ENCODE assay signal across 1 cellular context in the genomic region with DNA sequence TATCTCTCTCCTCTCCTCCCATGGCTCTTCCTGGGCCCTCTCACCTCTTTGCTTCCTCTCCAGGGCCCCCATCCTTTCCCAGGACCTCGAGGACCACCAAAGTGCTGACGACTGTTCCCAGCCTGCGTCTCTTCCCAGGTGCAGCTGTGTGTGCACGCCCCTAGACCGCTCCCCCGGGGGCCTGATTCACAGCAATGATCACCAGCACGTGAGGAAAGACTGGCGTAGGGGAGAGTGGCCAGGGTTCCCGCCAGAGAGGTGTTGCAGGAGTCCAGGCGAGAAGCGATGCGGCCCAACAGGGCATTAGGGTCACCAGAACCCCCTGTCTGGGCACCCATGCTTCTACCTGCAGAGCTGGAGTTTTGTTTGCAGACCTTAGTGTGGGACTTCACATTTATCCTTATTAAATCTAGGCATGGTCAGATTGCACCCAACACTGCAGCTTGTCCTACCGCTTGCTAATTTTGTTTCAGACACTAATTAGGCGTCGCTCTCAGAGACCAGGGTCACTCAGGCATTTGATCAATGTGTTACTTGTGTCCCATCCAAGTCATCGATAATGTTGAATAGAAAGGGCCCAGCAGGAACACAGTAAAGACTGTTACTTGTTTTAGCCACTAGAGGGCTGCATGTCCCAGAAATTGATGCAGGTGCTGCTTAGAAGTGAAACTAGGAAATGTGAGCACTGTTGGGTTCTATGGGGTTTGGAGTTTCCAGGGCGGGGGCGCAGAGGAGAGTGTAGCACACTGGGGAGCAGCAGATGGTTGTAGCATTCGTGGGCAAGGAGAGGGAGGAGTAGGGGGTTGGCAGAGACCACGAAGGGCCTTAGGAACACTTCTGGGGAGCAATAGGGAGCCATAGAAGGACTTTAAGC.
TF ChIP-seq lines count a peak whose summit lies in the region.

No MANE protein-coding gene starts in this region.

TF ChIP-seq in GM12878, 131 proteins besides CTCF, POLR2A, EP300 and RAD21 (continued from another document):
- TF ChIP-seq, protein P1, sequence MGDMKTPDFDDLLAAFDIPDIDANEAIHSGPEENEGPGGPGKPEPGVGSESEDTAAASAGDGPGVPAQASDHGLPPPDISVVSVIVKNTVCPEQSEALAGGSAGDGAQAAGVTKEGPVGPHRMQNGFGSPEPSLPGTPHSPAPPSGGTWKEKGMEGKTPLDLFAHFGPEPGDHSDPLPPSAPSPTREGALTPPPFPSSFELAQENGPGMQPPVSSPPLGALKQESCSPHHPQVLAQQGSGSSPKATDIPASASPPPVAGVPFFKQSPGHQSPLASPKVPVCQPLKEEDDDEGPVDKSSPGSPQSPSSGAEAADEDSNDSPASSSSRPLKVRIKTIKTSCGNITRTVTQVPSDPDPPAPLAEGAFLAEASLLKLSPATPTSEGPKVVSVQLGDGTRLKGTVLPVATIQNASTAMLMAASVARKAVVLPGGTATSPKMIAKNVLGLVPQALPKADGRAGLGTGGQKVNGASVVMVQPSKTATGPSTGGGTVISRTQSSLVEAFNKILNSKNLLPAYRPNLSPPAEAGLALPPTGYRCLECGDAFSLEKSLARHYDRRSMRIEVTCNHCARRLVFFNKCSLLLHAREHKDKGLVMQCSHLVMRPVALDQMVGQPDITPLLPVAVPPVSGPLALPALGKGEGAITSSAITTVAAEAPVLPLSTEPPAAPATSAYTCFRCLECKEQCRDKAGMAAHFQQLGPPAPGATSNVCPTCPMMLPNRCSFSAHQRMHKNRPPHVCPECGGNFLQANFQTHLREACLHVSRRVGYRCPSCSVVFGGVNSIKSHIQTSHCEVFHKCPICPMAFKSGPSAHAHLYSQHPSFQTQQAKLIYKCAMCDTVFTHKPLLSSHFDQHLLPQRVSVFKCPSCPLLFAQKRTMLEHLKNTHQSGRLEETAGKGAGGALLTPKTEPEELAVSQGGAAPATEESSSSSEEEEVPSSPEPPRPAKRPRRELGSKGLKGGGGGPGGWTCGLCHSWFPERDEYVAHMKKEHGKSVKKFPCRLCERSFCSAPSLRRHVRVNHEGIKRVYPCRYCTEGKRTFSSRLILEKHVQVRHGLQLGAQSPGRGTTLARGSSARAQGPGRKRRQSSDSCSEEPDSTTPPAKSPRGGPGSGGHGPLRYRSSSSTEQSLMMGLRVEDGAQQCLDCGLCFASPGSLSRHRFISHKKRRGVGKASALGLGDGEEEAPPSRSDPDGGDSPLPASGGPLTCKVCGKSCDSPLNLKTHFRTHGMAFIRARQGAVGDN (IDR thresholded peaks at IDR 0.05): no peak
- TF ChIP-seq, protein P2, sequence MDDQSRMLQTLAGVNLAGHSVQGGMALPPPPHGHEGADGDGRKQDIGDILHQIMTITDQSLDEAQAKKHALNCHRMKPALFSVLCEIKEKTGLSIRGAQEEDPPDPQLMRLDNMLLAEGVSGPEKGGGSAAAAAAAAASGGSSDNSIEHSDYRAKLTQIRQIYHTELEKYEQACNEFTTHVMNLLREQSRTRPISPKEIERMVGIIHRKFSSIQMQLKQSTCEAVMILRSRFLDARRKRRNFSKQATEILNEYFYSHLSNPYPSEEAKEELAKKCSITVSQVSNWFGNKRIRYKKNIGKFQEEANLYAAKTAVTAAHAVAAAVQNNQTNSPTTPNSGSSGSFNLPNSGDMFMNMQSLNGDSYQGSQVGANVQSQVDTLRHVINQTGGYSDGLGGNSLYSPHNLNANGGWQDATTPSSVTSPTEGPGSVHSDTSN (IDR thresholded peaks at IDR 0.05; ENCODE audit: insufficient replicate concordance, low read depth, low read length): no peak
- TF ChIP-seq ZNF217 (IDR thresholded peaks at IDR 0.05) (no peak), HCFC1 (IDR thresholded peaks at IDR 0.05; ENCODE audit: low read length) (peak; percentile 43; the same call in 1 of the 2 replicates), ZNF622 (IDR thresholded peaks at IDR 0.05) (no peak), RB1 (IDR thresholded peaks at IDR 0.05; ENCODE audit: borderline replicate concordance) (peak; percentile 49; the same call in 1 of the 2 replicates), HDGF (IDR thresholded peaks at IDR 0.05) (0 out of 2 replicates have a peak, but pooled peaks have one; percentile 42), TCF12 (IDR thresholded peaks at IDR 0.05; ENCODE audit: low read depth, low read length) (0 out of 2 replicates have a peak, but pooled peaks have one; percentile 30), FOXM1 (IDR thresholded peaks at IDR 0.05; ENCODE audit: low read depth, low read length) (no peak), KAT2A (conservative IDR thresholded peaks at IDR 0.05; ENCODE audit: control insufficient read depth, low read depth, low read length) (no peak), GATAD2B (conservative IDR thresholded peaks at IDR 0.05; ENCODE audit: low read depth) (no peak), SIX5 (IDR thresholded peaks at IDR 0.05; ENCODE audit: low read depth, low read length, severe bottlenecking) (no peak), BRCA1 (IDR thresholded peaks at IDR 0.05; ENCODE audit: low read depth, low read length) (no peak), TCF3 (IDR thresholded peaks at IDR 0.05; ENCODE audit: borderline replicate concordance, insufficient read depth, low read depth, low read length) (no peak), EGR1 (IDR thresholded peaks at IDR 0.05; ENCODE audit: borderline replicate concordance in 1 of 2, low read depth in 2 of 2, low read length in 2 of 2) (peak in 1 of 2 experiments; percentile 42; a peak in 1 of 3 replicates), SMC3 (IDR thresholded peaks at IDR 0.05; ENCODE audit: borderline replicate concordance, low read length) (peak; percentile 97), CBFB (IDR thresholded peaks at IDR 0.05; ENCODE audit: low read depth) (no peak), RBBP5 (conservative IDR thresholded peaks at IDR 0.05) (no peak), TAF1 (IDR thresholded peaks at IDR 0.05; ENCODE audit: borderline replicate concordance, low read depth, low read length) (0 out of 2 replicates have a peak, but pooled peaks have one; percentile 28), CEBPB (IDR thresholded peaks at IDR 0.05; ENCODE audit: borderline replicate concordance in 1 of 2, low read depth in 2 of 2, low read length in 2 of 2) (no peak)
- TF ChIP-seq, protein P3, sequence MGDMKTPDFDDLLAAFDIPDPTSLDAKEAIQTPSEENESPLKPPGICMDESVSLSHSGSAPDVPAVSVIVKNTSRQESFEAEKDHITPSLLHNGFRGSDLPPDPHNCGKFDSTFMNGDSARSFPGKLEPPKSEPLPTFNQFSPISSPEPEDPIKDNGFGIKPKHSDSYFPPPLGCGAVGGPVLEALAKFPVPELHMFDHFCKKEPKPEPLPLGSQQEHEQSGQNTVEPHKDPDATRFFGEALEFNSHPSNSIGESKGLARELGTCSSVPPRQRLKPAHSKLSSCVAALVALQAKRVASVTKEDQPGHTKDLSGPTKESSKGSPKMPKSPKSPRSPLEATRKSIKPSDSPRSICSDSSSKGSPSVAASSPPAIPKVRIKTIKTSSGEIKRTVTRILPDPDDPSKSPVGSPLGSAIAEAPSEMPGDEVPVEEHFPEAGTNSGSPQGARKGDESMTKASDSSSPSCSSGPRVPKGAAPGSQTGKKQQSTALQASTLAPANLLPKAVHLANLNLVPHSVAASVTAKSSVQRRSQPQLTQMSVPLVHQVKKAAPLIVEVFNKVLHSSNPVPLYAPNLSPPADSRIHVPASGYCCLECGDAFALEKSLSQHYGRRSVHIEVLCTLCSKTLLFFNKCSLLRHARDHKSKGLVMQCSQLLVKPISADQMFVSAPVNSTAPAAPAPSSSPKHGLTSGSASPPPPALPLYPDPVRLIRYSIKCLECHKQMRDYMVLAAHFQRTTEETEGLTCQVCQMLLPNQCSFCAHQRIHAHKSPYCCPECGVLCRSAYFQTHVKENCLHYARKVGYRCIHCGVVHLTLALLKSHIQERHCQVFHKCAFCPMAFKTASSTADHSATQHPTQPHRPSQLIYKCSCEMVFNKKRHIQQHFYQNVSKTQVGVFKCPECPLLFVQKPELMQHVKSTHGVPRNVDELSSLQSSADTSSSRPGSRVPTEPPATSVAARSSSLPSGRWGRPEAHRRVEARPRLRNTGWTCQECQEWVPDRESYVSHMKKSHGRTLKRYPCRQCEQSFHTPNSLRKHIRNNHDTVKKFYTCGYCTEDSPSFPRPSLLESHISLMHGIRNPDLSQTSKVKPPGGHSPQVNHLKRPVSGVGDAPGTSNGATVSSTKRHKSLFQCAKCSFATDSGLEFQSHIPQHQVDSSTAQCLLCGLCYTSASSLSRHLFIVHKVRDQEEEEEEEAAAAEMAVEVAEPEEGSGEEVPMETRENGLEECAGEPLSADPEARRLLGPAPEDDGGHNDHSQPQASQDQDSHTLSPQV (IDR thresholded peaks at IDR 0.05): no peak
- TF ChIP-seq, protein P4, sequence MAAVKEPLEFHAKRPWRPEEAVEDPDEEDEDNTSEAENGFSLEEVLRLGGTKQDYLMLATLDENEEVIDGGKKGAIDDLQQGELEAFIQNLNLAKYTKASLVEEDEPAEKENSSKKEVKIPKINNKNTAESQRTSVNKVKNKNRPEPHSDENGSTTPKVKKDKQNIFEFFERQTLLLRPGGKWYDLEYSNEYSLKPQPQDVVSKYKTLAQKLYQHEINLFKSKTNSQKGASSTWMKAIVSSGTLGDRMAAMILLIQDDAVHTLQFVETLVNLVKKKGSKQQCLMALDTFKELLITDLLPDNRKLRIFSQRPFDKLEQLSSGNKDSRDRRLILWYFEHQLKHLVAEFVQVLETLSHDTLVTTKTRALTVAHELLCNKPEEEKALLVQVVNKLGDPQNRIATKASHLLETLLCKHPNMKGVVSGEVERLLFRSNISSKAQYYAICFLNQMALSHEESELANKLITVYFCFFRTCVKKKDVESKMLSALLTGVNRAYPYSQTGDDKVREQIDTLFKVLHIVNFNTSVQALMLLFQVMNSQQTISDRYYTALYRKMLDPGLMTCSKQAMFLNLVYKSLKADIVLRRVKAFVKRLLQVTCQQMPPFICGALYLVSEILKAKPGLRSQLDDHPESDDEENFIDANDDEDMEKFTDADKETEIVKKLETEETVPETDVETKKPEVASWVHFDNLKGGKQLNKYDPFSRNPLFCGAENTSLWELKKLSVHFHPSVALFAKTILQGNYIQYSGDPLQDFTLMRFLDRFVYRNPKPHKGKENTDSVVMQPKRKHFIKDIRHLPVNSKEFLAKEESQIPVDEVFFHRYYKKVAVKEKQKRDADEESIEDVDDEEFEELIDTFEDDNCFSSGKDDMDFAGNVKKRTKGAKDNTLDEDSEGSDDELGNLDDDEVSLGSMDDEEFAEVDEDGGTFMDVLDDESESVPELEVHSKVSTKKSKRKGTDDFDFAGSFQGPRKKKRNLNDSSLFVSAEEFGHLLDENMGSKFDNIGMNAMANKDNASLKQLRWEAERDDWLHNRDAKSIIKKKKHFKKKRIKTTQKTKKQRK (IDR thresholded peaks at IDR 0.05; ENCODE audit: low read depth, low read length): no peak
- TF ChIP-seq, protein P5, sequence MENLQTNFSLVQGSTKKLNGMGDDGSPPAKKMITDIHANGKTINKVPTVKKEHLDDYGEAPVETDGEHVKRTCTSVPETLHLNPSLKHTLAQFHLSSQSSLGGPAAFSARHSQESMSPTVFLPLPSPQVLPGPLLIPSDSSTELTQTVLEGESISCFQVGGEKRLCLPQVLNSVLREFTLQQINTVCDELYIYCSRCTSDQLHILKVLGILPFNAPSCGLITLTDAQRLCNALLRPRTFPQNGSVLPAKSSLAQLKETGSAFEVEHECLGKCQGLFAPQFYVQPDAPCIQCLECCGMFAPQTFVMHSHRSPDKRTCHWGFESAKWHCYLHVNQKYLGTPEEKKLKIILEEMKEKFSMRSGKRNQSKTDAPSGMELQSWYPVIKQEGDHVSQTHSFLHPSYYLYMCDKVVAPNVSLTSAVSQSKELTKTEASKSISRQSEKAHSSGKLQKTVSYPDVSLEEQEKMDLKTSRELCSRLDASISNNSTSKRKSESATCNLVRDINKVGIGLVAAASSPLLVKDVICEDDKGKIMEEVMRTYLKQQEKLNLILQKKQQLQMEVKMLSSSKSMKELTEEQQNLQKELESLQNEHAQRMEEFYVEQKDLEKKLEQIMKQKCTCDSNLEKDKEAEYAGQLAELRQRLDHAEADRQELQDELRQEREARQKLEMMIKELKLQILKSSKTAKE (IDR thresholded peaks at IDR 0.05; ENCODE audit: low read depth, poor library complexity, severe bottlenecking): no peak
- TF ChIP-seq, protein P6, sequence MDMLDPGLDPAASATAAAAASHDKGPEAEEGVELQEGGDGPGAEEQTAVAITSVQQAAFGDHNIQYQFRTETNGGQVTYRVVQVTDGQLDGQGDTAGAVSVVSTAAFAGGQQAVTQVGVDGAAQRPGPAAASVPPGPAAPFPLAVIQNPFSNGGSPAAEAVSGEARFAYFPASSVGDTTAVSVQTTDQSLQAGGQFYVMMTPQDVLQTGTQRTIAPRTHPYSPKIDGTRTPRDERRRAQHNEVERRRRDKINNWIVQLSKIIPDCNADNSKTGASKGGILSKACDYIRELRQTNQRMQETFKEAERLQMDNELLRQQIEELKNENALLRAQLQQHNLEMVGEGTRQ (IDR thresholded peaks at IDR 0.05; ENCODE audit: borderline replicate concordance, low read depth, low read length): no peak
- TF ChIP-seq, protein P7, sequence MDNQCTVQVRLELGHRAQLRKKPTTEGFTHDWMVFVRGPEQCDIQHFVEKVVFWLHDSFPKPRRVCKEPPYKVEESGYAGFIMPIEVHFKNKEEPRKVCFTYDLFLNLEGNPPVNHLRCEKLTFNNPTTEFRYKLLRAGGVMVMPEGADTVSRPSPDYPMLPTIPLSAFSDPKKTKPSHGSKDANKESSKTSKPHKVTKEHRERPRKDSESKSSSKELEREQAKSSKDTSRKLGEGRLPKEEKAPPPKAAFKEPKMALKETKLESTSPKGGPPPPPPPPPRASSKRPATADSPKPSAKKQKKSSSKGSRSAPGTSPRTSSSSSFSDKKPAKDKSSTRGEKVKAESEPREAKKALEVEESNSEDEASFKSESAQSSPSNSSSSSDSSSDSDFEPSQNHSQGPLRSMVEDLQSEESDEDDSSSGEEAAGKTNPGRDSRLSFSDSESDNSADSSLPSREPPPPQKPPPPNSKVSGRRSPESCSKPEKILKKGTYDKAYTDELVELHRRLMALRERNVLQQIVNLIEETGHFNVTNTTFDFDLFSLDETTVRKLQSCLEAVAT (IDR thresholded peaks at IDR 0.05): peak; percentile 38; the same call in 1 of the 2 replicates
